Comparison of ENCODE assay signal across 13 cellular contexts in the genomic region with DNA sequence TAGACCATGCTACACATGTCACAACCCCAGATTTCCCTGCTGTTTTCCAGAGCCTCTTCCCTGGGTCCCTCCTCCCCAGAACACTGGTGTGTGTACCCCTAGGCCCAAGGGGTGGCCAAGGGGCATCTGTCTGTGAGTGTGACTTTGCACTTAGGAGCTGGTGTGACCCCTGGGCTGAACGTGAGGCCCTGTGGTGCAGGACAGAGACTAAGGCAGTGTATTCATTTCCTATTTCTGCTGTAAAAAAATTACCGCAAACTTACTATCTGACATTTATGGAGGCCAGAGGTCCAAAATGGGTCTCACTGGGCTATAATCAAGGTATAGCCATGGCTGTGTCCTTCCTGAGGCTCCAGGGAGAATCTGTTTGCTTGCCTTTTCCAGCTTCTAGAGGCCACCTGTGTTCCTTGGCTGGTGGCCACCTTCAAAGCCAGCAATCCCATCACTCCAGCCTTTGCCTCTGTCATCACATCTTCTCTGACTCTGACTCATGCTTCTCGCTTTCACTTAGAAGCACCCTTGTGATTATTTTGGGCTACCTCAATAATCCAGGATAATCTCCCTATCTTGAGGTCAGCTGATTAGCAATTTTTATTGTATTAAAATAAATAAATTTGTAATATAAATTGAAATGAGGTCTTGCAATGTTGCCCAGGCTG. TPM values are rescaled to one million over a fixed set of nuclear protein-coding genes. Genes with fewer than 3 reads are reported as not detected.
DNase-seq lines count a peak whose midpoint lies in the region; ATAC-seq and TF ChIP-seq lines count a peak whose summit lies in the region.
"Had no signal": no experiment of that assay in that cellular context is flagged by ENCODE, and none has a peak within 500 bp of the region (broad histone marks: within the 10 kb centered on the region; RNA-seq: fewer than 3 reads in every experiment).

No MANE protein-coding gene starts in this region.

- no peaks in the 10 kb centered on the region for H3K36me3 ChIP-seq in upper lobe of right lung
- H3K36me3 ChIP-seq: upper lobe of left lung had no signal

- DNase-seq in Right ventricle myocardium superior, result no peak
- DNase-seq in right cardiac atrium, result no peak
- peak; percentile 80 for DNase-seq in RPMI8226
- DNase-seq in fibroblast of mammary gland (ENCODE audit: low read depth), result peak; percentile 79
- DNase-seq in upper lobe of right lung, result no peak
- no peak for DNase-seq in activated CD8-positive, alpha-beta memory T cell treated with anti-CD3 and anti-CD28 coated beads for 24 hours
- DNase-seq: activated CD4-positive, alpha-beta T cell treated with anti-CD3 and anti-CD28 coated beads, Interleukin-2, amount 10 ng/mL, durations not matched to agents 7 days and 5 days; activated gamma-delta T cell treated with Interleukin-2 at 50 U/mL for 16 hours; NCI-H1105 treated with DMSO at 0.1 percent for 48 hours; NCI-H748 treated with DMSO at 0.1 percent for 48 hours had no signal

- H3K9me3 ChIP-seq in right cardiac atrium (ENCODE audit: control insufficient read depth, low read length) (no peaks in the 10 kb centered on the region), upper lobe of right lung (no peaks in the 10 kb centered on the region)
- H3K9me3 ChIP-seq: upper lobe of left lung had no signal

- no peak for TF ChIP-seq CTCF in fibroblast of mammary gland (conservative IDR thresholded peaks at IDR 0.05; ENCODE audit: control insufficient read depth, insufficient read depth, low read depth, low read length)
- no peak for TF ChIP-seq CTCF in upper lobe of right lung (IDR thresholded peaks at IDR 0.05)

- H3K27ac ChIP-seq in right cardiac atrium (ENCODE audit: low read length), result no peak overlapping the region
- no peak overlapping the region for H3K27ac ChIP-seq in upper lobe of right lung
- H3K27ac ChIP-seq: upper lobe of left lung had no signal

- peak; percentile 39 for ATAC-seq in Right ventricle myocardium superior (ENCODE audit: poor library complexity)
- ATAC-seq in right cardiac atrium, result no peak
- peak; percentile 15 for ATAC-seq in upper lobe of right lung
- no peak for ATAC-seq in GM21360 (IDR thresholded peaks at IDR 0.05; ENCODE audit: unreplicated experiment)
- no peak for ATAC-seq in HG03521 (IDR thresholded peaks at IDR 0.05; ENCODE audit: unreplicated experiment)

- H3K27me3 ChIP-seq in right cardiac atrium (ENCODE audit: control insufficient read depth, insufficient read depth) (no peaks in the 10 kb centered on the region), upper lobe of right lung (no peaks in the 10 kb centered on the region)
- H3K27me3 ChIP-seq: upper lobe of left lung had no signal

- WGBS in right cardiac atrium, result 81% methylated on average over 3 of the region's 3 CpGs

- H3K4me3 ChIP-seq in right cardiac atrium (ENCODE audit: low read length) (no peak overlapping the region), fibroblast of mammary gland (ENCODE audit: control insufficient read depth, low read depth, low read length) (no peak overlapping the region), upper lobe of right lung (no peak overlapping the region)
- H3K4me3 ChIP-seq: upper lobe of left lung had no signal

- intact Hi-C loops in Right ventricle myocardium superior (cut with DNase I), result no loop called here
- intact Hi-C loops in right cardiac atrium (cut with DNase I), result no loop called here
- intact Hi-C loops in upper lobe of right lung (cut with DNase I), result no loop called here

- H3K4me1 ChIP-seq in right cardiac atrium (ENCODE audit: control insufficient read depth, insufficient read depth, low read length), result peaks cover 4% of the 10 kb centered on the region
- H3K4me1 ChIP-seq in upper lobe of right lung, result no peaks in the 10 kb centered on the region

RNA-seq across cellular contexts. Expression of a gene that starts 24.0 kb away (rescaled TPM):
- 34.5 TPM for total RNA-seq in Right ventricle myocardium superior
- total RNA-seq in right cardiac atrium, result 10 to 100 TPM; 23.9 to 31.1 (median 25.9) TPM
- 11.6 TPM for polyA plus RNA-seq in right cardiac atrium
- total RNA-seq in upper lobe of right lung, result 66.2 TPM

RNA-seq across cellular contexts. Expression of a gene that starts 27.7 kb away (rescaled TPM):
- total RNA-seq in Right ventricle myocardium superior, result 570 TPM
- 100 to 1,000 TPM; 586 to 826 (median 727) TPM for total RNA-seq in right cardiac atrium
- polyA plus RNA-seq in right cardiac atrium, result 1,436 TPM
- total RNA-seq in upper lobe of right lung, result 895 TPM

RNA-seq across cellular contexts. Expression of a gene that starts 58.9 kb away (rescaled TPM):
- 43.8 TPM for total RNA-seq in Right ventricle myocardium superior
- total RNA-seq in right cardiac atrium, result 10 to 100 TPM; 35.5 to 40.3 (median 38.8) TPM
- polyA plus RNA-seq in right cardiac atrium, result 33.1 TPM
- 46.5 TPM for total RNA-seq in upper lobe of right lung

Comparison
In these comparisons a context has a peak if more than half of its experiments do, and no peak if none do; other contexts are left out.
1. ATAC-seq: peak in Right ventricle myocardium superior (single experiment) and upper lobe of right lung (single experiment); none in right cardiac atrium (0 of 2), GM21360 (single experiment) and HG03521 (single experiment).
2. DNase-seq: peak in RPMI8226 (single experiment) and fibroblast of mammary gland (single experiment); none in Right ventricle myocardium superior (single experiment), right cardiac atrium (0 of 3), upper lobe of right lung (single experiment) and activated CD8-positive, alpha-beta memory T cell treated with anti-CD3 and anti-CD28 coated beads for 24 hours (single experiment).